In the genomic region with DNA sequence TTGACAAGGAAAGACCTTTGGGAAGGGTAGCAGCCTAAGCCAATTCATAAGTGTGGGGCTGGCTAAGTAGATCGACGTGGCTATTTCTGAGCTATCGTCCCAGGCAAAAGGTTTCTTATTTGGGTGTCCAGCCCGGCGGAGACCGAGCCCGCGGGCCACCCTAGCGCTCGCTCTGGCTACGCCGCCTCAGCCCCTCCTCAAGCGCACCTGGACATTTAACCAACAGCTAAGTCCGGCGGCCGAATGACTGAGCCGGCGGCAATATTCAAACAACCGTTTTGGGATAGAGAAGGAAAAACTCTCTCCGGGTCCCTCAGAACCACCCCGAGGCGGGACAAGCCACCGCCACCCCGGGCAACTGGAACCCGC, we compare ENCODE assay signal across 8 cellular contexts. TPM values are rescaled to one million over a fixed set of nuclear protein-coding genes. Genes with fewer than 3 reads are reported as not detected.
A peak's percentile ranks its signal among the peaks of the same experiment; 100 is the strongest.
DNase-seq lines count a peak whose midpoint lies in the region; ATAC-seq and TF ChIP-seq lines count a peak whose summit lies in the region.

No MANE protein-coding gene starts in this region.

- H3K79me2 ChIP-seq in GM23338 (replicated peaks; ENCODE audit: insufficient read depth) (no peaks in the 10 kb centered on the region), Karpas-422 (ENCODE audit: low read length) (peaks cover 8% of the 10 kb centered on the region; the same call in 1 of the 2 replicates)

- H3K27ac Mint-ChIP-seq in GM23338, result peak overlapping the region; percentile 75; the same call in 1 of the 2 replicates

- H3K4me2 ChIP-seq in GM23338 (peak overlapping the region; percentile 81), Karpas-422 (ENCODE audit: low read depth, low read length, poor library complexity, severe bottlenecking) (peak overlapping the region; percentile 97)

- no peak for TF ChIP-seq POLR2A in gastrocnemius medialis (IDR thresholded peaks at IDR 0.05)

- H3K27me3 ChIP-seq in GM23338 (ENCODE audit: insufficient read depth) (peaks cover 9% of the 10 kb centered on the region; the same call in 1 of the 2 replicates), Karpas-422 (ENCODE audit: low read length) (no peaks in the 10 kb centered on the region), iPS-20b (ENCODE audit: insufficient read depth, low read length) (peaks cover 17% of the 10 kb centered on the region), gastrocnemius medialis (no peaks in the 10 kb centered on the region)

- H3K4me1 ChIP-seq in GM23338 (ENCODE audit: insufficient read depth), result peaks cover 9% of the 10 kb centered on the region
- H3K4me1 ChIP-seq in Karpas-422 (ENCODE audit: low read length), result peaks cover 30% of the 10 kb centered on the region
- H3K4me1 ChIP-seq in iPS-20b (ENCODE audit: insufficient read depth, low read length), result peaks cover 6% of the 10 kb centered on the region; the same call in 1 of the 2 replicates
- H3K4me1 ChIP-seq in gastrocnemius medialis, result peaks cover 8 to 13% of the 10 kb centered on the region in 2 donors

- DNase-seq in GM23338 (ENCODE audit: low spot score), result peak; percentile 58
- no peak for DNase-seq in Karpas-422
- DNase-seq in astrocyte of the cerebellum (ENCODE audit: low read depth), result no peak
- peak; percentile 33 to 51 for DNase-seq in gastrocnemius medialis
- DNase-seq in stimulated activated CD4-positive, alpha-beta T cell treated with anti-CD3 and anti-CD28 coated beads, Interleukin-4, amount 100 ng/mL, for 4 hours, result no peak
- no peak for DNase-seq in NCI-H1694 treated with DMSO at 0.1 percent for 48 hours (lab: John Stamatoyannopoulos, UW)

- peak overlapping the region; percentile 80 for H3K9ac ChIP-seq in Karpas-422 (ENCODE audit: low read length)
- H3K9ac ChIP-seq in iPS-20b (ENCODE audit: low read depth, low read length), result peak overlapping the region; percentile 82; the same call in 1 of the 2 replicates

- H3K27ac ChIP-seq in GM23338 (ENCODE audit: low read depth) (peak overlapping the region; percentile 72), Karpas-422 (ENCODE audit: low read length) (no peak overlapping the region), iPS-20b (ENCODE audit: low read length) (peak overlapping the region; percentile 16), gastrocnemius medialis (peak overlapping the region; percentile 91 to 97 (median 94))

- H3K9me3 Mint-ChIP-seq in GM23338, result peaks cover 16% of the 10 kb centered on the region

- intact Hi-C loops in gastrocnemius medialis (cut with DNase I; ENCODE audit: low total_unique reads), result loop anchor here (2.0 to 10.0 kb wide), 4 partner anchors 86 to 194 kb away; a partner anchor contains a TSS

- in situ Hi-C loops in astrocyte of the cerebellum (cut with HindIII; ENCODE audit: low sequenced_read_pairs), result no loop called here
- in situ Hi-C loops in gastrocnemius medialis (cut with MboI; ENCODE audit: low sequenced_read_pairs in 4 of 4), result loop anchor here in 3 of 4 donors (10.0 to 25.0 kb wide), 3 partner anchors 122 to 197 kb away; no protein-coding TSS in a partner anchor

- H3K9me2 ChIP-seq in GM23338 (ENCODE audit: insufficient read depth), result no peaks in the 10 kb centered on the region
- H3K9me2 ChIP-seq in Karpas-422 (replicated peaks; ENCODE audit: insufficient read depth, low read length), result no peaks in the 10 kb centered on the region

- H3K36me3 ChIP-seq in GM23338 (ENCODE audit: insufficient read depth), result no peaks in the 10 kb centered on the region
- no peaks in the 10 kb centered on the region for H3K36me3 ChIP-seq in Karpas-422 (ENCODE audit: insufficient read depth, low read length)
- no peaks in the 10 kb centered on the region for H3K36me3 ChIP-seq in iPS-20b (ENCODE audit: insufficient read depth, low read depth, low read length)
- H3K36me3 ChIP-seq in gastrocnemius medialis, result no peaks in the 10 kb centered on the region

- peak overlapping the region; percentile 90 for H3K4me3 Mint-ChIP-seq in GM23338

- no peaks in the 10 kb centered on the region for H3F3A ChIP-seq in GM23338 (replicated peaks; ENCODE audit: low read depth)

- TF ChIP-seq CTCF in GM23338 (conservative IDR thresholded peaks at IDR 0.05; ENCODE audit: low read depth in 2 of 2) (no peak), astrocyte of the cerebellum (IDR thresholded peaks at IDR 0.05; ENCODE audit: low read depth, low read length, missing control alignments) (no peak), gastrocnemius medialis (IDR thresholded peaks at IDR 0.05 in 4 of 5, conservative IDR thresholded peaks at IDR 0.05 in 1 of 5) (no peak)

- peak overlapping the region; percentile 56 for H3K4me3 ChIP-seq in GM23338
- peak overlapping the region; percentile 85 for H3K4me3 ChIP-seq in Karpas-422 (ENCODE audit: low read length)
- H3K4me3 ChIP-seq in astrocyte of the cerebellum (ENCODE audit: low read depth, low read length), result peak overlapping the region; percentile 78
- peak overlapping the region; percentile 88 for H3K4me3 ChIP-seq in iPS-20b (ENCODE audit: low read length)
- H3K4me3 ChIP-seq in gastrocnemius medialis, result peak overlapping the region; percentile 89 to 93 (median 92)

- peaks cover 6% of the 10 kb centered on the region for H3K27me3 Mint-ChIP-seq in GM23338 (ENCODE audit: insufficient read depth, low read depth, poor library complexity)

- peaks cover 3% of the 10 kb centered on the region for H3K36me3 Mint-ChIP-seq in GM23338 (ENCODE audit: low read depth)

- H3K9me3 ChIP-seq in Karpas-422 (ENCODE audit: low read length) (no peaks in the 10 kb centered on the region; the same call in 1 of the 2 replicates), iPS-20b (ENCODE audit: insufficient read depth, low read depth, low read length) (no peaks in the 10 kb centered on the region), gastrocnemius medialis (no peaks in the 10 kb centered on the region)

- peak; percentile 9 for ATAC-seq in GM18499 (IDR thresholded peaks at IDR 0.05; ENCODE audit: insufficient read depth, unreplicated experiment)
- ATAC-seq in GM23338, result peak; percentile 68
- ATAC-seq in gastrocnemius medialis, result peak; percentile 70

- H2AFZ ChIP-seq in GM23338 (peak overlapping the region; percentile 73), Karpas-422 (ENCODE audit: low read length) (no peak overlapping the region)

- H4K20me1 ChIP-seq in GM23338 (replicated peaks; ENCODE audit: insufficient read depth), result no peaks in the 10 kb centered on the region
- H4K20me1 ChIP-seq in Karpas-422 (ENCODE audit: insufficient read depth, low read depth, low read length), result no peaks in the 10 kb centered on the region; the same call in 1 of the 2 replicates

- peaks cover 8% of the 10 kb centered on the region for H3K4me1 Mint-ChIP-seq in GM23338

TF ChIP-seq in GM23338, 12 proteins besides CTCF, POLR2A, EP300 and RAD21 (continues in another document):
- no peak for TF ChIP-seq STAT1 (IDR thresholded peaks at IDR 0.05; ENCODE audit: unreplicated experiment)
- TF ChIP-seq ZNF331 (CRISPR knock-in tag; IDR thresholded peaks at IDR 0.05; ENCODE audit: low read depth), result no peak

RNA-seq across cellular contexts. Expression of a gene that starts 0.5 kb away (rescaled TPM):
- 26.5 and 26.9 TPM in 2 replicates for total RNA-seq in GM23338 (2014; rRNA removed; shearing (Covaris generic))
- polyA plus RNA-seq in GM23338 (2016; fragmentation: Nextera tagmentation; extraction: Ambion mirVana), result 9.4 and 11.4 TPM in 2 replicates
- 10.5 and 12.2 TPM in 2 replicates for total RNA-seq in Karpas-422 (2014; rRNA removed; shearing (Covaris generic); ENCODE audit: low replicate concordance)
- 10 to 100 TPM; 16.8 to 38.2 (median 19.0) TPM for total RNA-seq in gastrocnemius medialis

RNA-seq across cellular contexts. Expression of a gene that starts 27.9 kb away (rescaled TPM):
- total RNA-seq in GM23338 (2014; rRNA removed; shearing (Covaris generic)), result 0.94 TPM in 1 of 2 replicates, not detected in the other
- not detected in 2 replicates for polyA plus RNA-seq in GM23338 (2016; fragmentation: Nextera tagmentation; extraction: Ambion mirVana)
- total RNA-seq in Karpas-422 (2014; rRNA removed; shearing (Covaris generic); ENCODE audit: low replicate concordance), result not detected in 2 replicates
- total RNA-seq in gastrocnemius medialis, result 10 to 100 TPM; 12.1 to 30.2 (median 19.2) TPM

Comparison
In these comparisons a context has a peak if more than half of its experiments do, and no peak if none do; other contexts are left out.
1. ATAC-seq: peak in every context shown above with its lines; median percentile 70 in gastrocnemius medialis; 68 in GM23338; 9 in GM18499.
2. DNase-seq: peak in GM23338 (single experiment) and gastrocnemius medialis (2 of 2); none in Karpas-422 (single experiment), astrocyte of the cerebellum (single experiment), stimulated activated CD4-positive, alpha-beta T cell treated with anti-CD3 and anti-CD28 coated beads, Interleukin-4, amount 100 ng/mL, for 4 hours (0 of 2) and NCI-H1694 treated with DMSO at 0.1 percent for 48 hours (single experiment).
3. Peak in every context shown above with its lines, with median percentiles within 50 percentile points of each other: H3K4me3 ChIP-seq.